ENCODE assay signal across 27 cellular contexts in the genomic region with DNA sequence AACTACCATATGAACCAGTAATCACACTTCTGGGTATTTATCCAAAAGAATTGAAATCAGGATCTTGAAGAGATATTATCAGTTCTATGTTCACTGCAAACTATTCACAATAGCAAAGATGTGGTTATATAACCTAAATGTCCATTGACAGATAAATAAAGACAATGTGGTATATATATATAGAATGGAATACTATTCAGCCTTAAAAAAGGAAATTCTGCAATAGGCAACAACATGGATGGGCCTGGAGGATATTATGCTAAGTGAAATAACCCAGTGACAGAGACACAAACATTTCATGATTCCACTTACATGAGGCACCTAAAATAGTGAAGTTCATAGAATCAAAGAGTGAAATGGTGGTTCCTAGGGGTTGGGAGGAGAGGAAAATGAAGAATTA.
"Had no signal": no experiment of that assay in that cellular context is flagged by ENCODE, and none has a peak within 500 bp of the region (broad histone marks: within the 10 kb centered on the region; RNA-seq: fewer than 3 reads in every experiment).

No MANE protein-coding gene starts in this region.

- H3K36me3 ChIP-seq: stomach, suprapubic skin, thoracic aorta, thyroid gland, tibial artery, tibial nerve, transverse colon, upper lobe of left lung, upper lobe of right lung, uterus, vagina had no signal

- H3K27ac ChIP-seq: stomach, suprapubic skin, testis, thoracic aorta, thyroid gland, tibial artery, tibial nerve, transverse colon, upper lobe of left lung, upper lobe of right lung, uterus, vagina had no signal

- ATAC-seq: stimulated activated effector memory CD8-positive, alpha-beta T cell treated with anti-CD3 and anti-CD28 coated beads, Interleukin-12 subunit alpha, Interleukin-12 subunit beta, amount 100 ng/mL, for 72 hours; stimulated activated memory B cell treated with anti-CD40 and anti-IgM and Interleukin-4, amounts not matched to agents 10 μg/mL and 1 μg/mL and 100 μg/mL, for 72 hours; stimulated activated naive B cell treated with anti-CD40 and anti-IgM and Interleukin-4, amounts not matched to agents 10 μg/mL and 1 μg/mL and 100 μg/mL, for 72 hours; stimulated activated naive CD8-positive, alpha-beta T cell treated with anti-CD3 and anti-CD28 coated beads, Interleukin-15, amount 100 ng/mL, for 72 hours; stimulated activated naive CD8-positive, alpha-beta T cell treated with anti-CD3 and anti-CD28 coated beads, Interleukin-15, Interleukin-2, amounts not matched to agents 100 U/mL and 50 U/mL, for 24 hours; upper lobe of right lung had no signal

- H3K9me3 ChIP-seq: suprapubic skin, testis, thoracic aorta, thyroid gland, tibial artery, transverse colon, upper lobe of right lung, uterus, vagina had no signal

- FAIRE-seq: urothelium cell line had no signal

- H3K4me3 ChIP-seq: stomach, suprapubic skin, testis, thoracic aorta, thyroid gland, tibial artery, tibial nerve, transverse colon, upper lobe of left lung, upper lobe of right lung, uterus, vagina had no signal

- H3K4me1 ChIP-seq: stomach, testis, thyroid gland, tibial artery, tibial nerve, transverse colon, upper lobe of left lung, upper lobe of right lung, uterus, vagina had no signal

- H3K27me3 ChIP-seq: stomach, suprapubic skin, testis, thyroid gland, tibial artery, tibial nerve, transverse colon, upper lobe of left lung, upper lobe of right lung, uterus, vagina had no signal

- DNase-seq: stimulated activated CD4-positive, alpha-beta T cell treated with anti-CD3 and anti-CD28 coated beads, Interleukin-2, amount 100 ng/mL, for 48 hours; stimulated activated CD4-positive, alpha-beta T cell treated with anti-CD3 and anti-CD28 coated beads, Interleukin-4, amount 100 ng/mL, for 1 hour; stimulated activated CD4-positive, alpha-beta T cell treated with anti-CD3 and anti-CD28 coated beads, Interleukin-4, amount 100 ng/mL, for 24 hours; stimulated activated CD4-positive, alpha-beta T cell treated with anti-CD3 and anti-CD28 coated beads, Interleukin-4, amount 100 ng/mL, for 4 hours; stimulated activated CD8-positive, alpha-beta memory T cell treated with anti-CD3 and anti-CD28 coated beads, Interleukin-4, amount 100 ng/mL, for 48 hours; stimulated activated naive B cell treated with anti-CD40 and anti-IgM and Interleukin-4, amounts not matched to agents 10 μg/mL and 1 μg/mL and 100 μg/mL, for 72 hours; stimulated activated naive CD4-positive, alpha-beta T cell; stimulated activated naive CD4-positive, alpha-beta T cell treated with Interleukin-2 at 50 U/mL for 16 hours; stimulated activated naive CD8-positive, alpha-beta T cell treated with anti-CD3 and anti-CD28 coated beads, Interleukin-15, amount 100 ng/mL, for 72 hours; stimulated activated naive CD8-positive, alpha-beta T cell treated with anti-CD3 and anti-CD28 coated beads, Interleukin-15, Interleukin-2, amounts not matched to agents 100 U/mL and 50 U/mL, for 24 hours; stomach; substantia nigra; testis; thyroid gland; tibial artery; transverse colon; trophoblast cell; upper lobe of left lung; upper lobe of right lung; uterus had no signal
